1 cellular context compared by ENCODE assay signal in the genomic region with DNA sequence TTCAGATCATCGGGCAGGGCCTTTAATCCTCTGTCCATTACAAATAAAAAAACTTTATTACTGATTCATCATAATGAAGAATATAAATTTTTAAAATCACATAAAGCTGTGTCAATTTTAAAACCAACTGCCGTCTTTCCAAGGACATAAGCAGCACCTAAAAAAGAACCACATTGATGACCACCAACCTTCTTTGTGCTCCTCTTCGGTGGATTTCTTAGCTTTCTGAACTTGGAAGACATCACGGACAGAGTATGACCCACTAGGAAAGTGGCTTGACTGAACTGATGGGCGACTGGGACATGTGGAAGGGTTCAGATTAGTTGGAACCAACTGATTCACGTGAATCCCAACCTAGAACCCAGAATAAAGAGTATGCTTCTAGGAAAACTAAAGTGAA.
TF ChIP-seq lines count a peak whose summit lies in the region.

No MANE protein-coding gene starts in this region.

TF ChIP-seq in SK-N-SH, 30 proteins besides CTCF, POLR2A, EP300 and RAD21 (continued from another document):
- TF ChIP-seq, protein P1, sequence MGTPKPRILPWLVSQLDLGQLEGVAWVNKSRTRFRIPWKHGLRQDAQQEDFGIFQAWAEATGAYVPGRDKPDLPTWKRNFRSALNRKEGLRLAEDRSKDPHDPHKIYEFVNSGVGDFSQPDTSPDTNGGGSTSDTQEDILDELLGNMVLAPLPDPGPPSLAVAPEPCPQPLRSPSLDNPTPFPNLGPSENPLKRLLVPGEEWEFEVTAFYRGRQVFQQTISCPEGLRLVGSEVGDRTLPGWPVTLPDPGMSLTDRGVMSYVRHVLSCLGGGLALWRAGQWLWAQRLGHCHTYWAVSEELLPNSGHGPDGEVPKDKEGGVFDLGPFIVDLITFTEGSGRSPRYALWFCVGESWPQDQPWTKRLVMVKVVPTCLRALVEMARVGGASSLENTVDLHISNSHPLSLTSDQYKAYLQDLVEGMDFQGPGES (IDR thresholded peaks at IDR 0.05; ENCODE audit: low read depth, low read length) = no peak
- TF ChIP-seq EZH2phosphoT487 (IDR thresholded peaks at IDR 0.05; ENCODE audit: borderline replicate concordance, low read depth) (no peak), TAF1 (IDR thresholded peaks at IDR 0.05; ENCODE audit: borderline replicate concordance, low read depth, low read length) (no peak), RFX5 (IDR thresholded peaks at IDR 0.05; ENCODE audit: low read length) (no peak), GABPA (IDR thresholded peaks at IDR 0.05; ENCODE audit: low read depth) (no peak), SIN3A (IDR thresholded peaks at IDR 0.05; ENCODE audit: borderline replicate concordance, low read depth, low read length) (no peak), GATA2 (CRISPR knock-in tag; IDR thresholded peaks at IDR 0.05) (no peak), CHD2 (IDR thresholded peaks at IDR 0.05; ENCODE audit: low read length, partially characterized antibody) (no peak)
- TF ChIP-seq, protein P2, sequence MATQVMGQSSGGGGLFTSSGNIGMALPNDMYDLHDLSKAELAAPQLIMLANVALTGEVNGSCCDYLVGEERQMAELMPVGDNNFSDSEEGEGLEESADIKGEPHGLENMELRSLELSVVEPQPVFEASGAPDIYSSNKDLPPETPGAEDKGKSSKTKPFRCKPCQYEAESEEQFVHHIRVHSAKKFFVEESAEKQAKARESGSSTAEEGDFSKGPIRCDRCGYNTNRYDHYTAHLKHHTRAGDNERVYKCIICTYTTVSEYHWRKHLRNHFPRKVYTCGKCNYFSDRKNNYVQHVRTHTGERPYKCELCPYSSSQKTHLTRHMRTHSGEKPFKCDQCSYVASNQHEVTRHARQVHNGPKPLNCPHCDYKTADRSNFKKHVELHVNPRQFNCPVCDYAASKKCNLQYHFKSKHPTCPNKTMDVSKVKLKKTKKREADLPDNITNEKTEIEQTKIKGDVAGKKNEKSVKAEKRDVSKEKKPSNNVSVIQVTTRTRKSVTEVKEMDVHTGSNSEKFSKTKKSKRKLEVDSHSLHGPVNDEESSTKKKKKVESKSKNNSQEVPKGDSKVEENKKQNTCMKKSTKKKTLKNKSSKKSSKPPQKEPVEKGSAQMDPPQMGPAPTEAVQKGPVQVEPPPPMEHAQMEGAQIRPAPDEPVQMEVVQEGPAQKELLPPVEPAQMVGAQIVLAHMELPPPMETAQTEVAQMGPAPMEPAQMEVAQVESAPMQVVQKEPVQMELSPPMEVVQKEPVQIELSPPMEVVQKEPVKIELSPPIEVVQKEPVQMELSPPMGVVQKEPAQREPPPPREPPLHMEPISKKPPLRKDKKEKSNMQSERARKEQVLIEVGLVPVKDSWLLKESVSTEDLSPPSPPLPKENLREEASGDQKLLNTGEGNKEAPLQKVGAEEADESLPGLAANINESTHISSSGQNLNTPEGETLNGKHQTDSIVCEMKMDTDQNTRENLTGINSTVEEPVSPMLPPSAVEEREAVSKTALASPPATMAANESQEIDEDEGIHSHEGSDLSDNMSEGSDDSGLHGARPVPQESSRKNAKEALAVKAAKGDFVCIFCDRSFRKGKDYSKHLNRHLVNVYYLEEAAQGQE (IDR thresholded peaks at IDR 0.05; ENCODE audit: low read depth, low read length) = no peak
TF ChIP-seq in SK-N-SH: peak in this region for 0.
